Comparison of ENCODE assay signal across 23 cellular contexts in genomic region chr12:7748774-7749296, GRCh38. TPM values are rescaled to one million over a fixed set of nuclear protein-coding genes. Genes with fewer than 3 reads are reported as not detected.
"Had no signal": no experiment of that assay in that cellular context is flagged by ENCODE, and none has a peak within 500 bp of the region (broad histone marks: within the 10 kb centered on the region; RNA-seq: fewer than 3 reads in every experiment).

No MANE protein-coding gene starts in this region.

- H3K9me3 ChIP-seq: body of pancreas, esophagus squamous epithelium, ovary, sigmoid colon, testis had no signal

- H2AFZ ChIP-seq: hepatocyte had no signal

- DNase-seq: activated CD4-positive, alpha-beta memory T cell treated with anti-CD3 and anti-CD28 coated beads, Interleukin-2, amount 10 ng/mL, durations not matched to agents 7 days and 5 days; activated CD4-positive, alpha-beta T cell treated with anti-CD3 and anti-CD28 coated beads for 4 hours; activated CD8-positive, alpha-beta memory T cell treated with anti-CD3 and anti-CD28 coated beads, Interleukin-2, amount 50 U/mL, for 4 hours; activated gamma-delta T cell treated with Interleukin-2 at 50 U/mL for 16 hours; activated naive CD8-positive, alpha-beta T cell treated with anti-CD3 and anti-CD28 coated beads for 36 hours; activated T-cell treated with anti-CD3 and anti-CD28 coated beads, Interleukin-2, amount 50 U/mL, for 48 hours; amygdala; body of pancreas; cortex of kidney; effector CD4-positive, alpha-beta T cell; esophagus squamous epithelium; left ventricle myocardium inferior; mesendoderm; ovary; sigmoid colon; spleen; stomach; T-helper 9 cell; testis; upper lobe of left lung; WERI-Rb-1 had no signal

- H3K27me3 ChIP-seq: body of pancreas, esophagus squamous epithelium, hepatocyte, ovary, sigmoid colon, stomach, testis, upper lobe of left lung had no signal

- ATAC-seq: body of pancreas had no signal

- H3K36me3 ChIP-seq: esophagus squamous epithelium, left ventricle myocardium inferior, ovary, sigmoid colon, spleen, stomach, upper lobe of left lung, WERI-Rb-1 had no signal

- H3K4me2 ChIP-seq: hepatocyte had no signal

- H3K27ac ChIP-seq: body of pancreas, esophagus squamous epithelium, hepatocyte, left ventricle myocardium inferior, ovary, sigmoid colon, spleen, stomach, testis, upper lobe of left lung, WERI-Rb-1 had no signal

- FAIRE-seq: keratinocyte had no signal

- H3K4me1 ChIP-seq: body of pancreas, esophagus squamous epithelium, left ventricle myocardium inferior, sigmoid colon, stomach, testis, upper lobe of left lung had no signal

- H3K4me3 ChIP-seq: body of pancreas, esophagus squamous epithelium, hepatocyte, left ventricle myocardium inferior, ovary, sigmoid colon, spleen, stomach, testis, upper lobe of left lung had no signal

RNA-seq across cellular contexts. Expression of gene CLEC4C, which starts 1.7 kb away (rescaled TPM):
- polyA plus RNA-seq: hepatocyte, keratinocyte, stomach had no signal

RNA-seq across cellular contexts. Expression of gene NANOGNB, which starts 16.2 kb away (rescaled TPM):
- polyA plus RNA-seq: hepatocyte, keratinocyte, ovary, sigmoid colon, spleen, stomach had no signal

RNA-seq across cellular contexts. Expression of gene DPPA3, which starts 37.6 kb away (rescaled TPM):
- polyA plus RNA-seq: keratinocyte, sigmoid colon, spleen, stomach had no signal

RNA-seq across cellular contexts. Expression of gene NANOG, which starts 40.4 kb away (rescaled TPM):
- polyA plus RNA-seq: sigmoid colon, stomach had no signal

RNA-seq across cellular contexts. Expression of gene GDF3, which starts 53.3 kb away (rescaled TPM):
- polyA plus RNA-seq: keratinocyte, sigmoid colon, stomach had no signal
